ENCODE assay signal across 10 cellular contexts in genomic region chrX:7108995-7109634, GRCh38. TPM values are rescaled to one million over a fixed set of nuclear protein-coding genes. Genes with fewer than 3 reads are reported as not detected.
DNase-seq lines count a peak whose midpoint lies in the region; ATAC-seq and TF ChIP-seq lines count a peak whose summit lies in the region.
"Had no signal": no experiment of that assay in that cellular context is flagged by ENCODE, and none has a peak within 500 bp of the region (broad histone marks: within the 10 kb centered on the region; RNA-seq: fewer than 3 reads in every experiment).

No MANE protein-coding gene starts in this region.

- TF ChIP-seq CTCF in astrocyte of the spinal cord (IDR thresholded peaks at IDR 0.05; ENCODE audit: low read depth, low read length) = no peak
- no peak for TF ChIP-seq CTCF in transverse colon (IDR thresholded peaks at IDR 0.05)

- peaks cover 2% of the 10 kb centered on the region for H3K36me3 Mint-ChIP-seq in activated naive CD4-positive, alpha-beta T cell treated with anti-CD3 and anti-CD28 coated beads for 36 hours (ENCODE audit: low read depth)

- H3K27ac ChIP-seq in transverse colon = peak overlapping the region in 3 of 4 donors; percentile 36 to 52 (median 43)
- H3K27ac ChIP-seq: epithelial cell of prostate had no signal

- H3K4me1 ChIP-seq in transverse colon = peaks cover 11 to 28% (median 19%) of the 10 kb centered on the region in 4 donors

- peak overlapping the region; percentile 42 for H3K27ac Mint-ChIP-seq in activated naive CD4-positive, alpha-beta T cell treated with anti-CD3 and anti-CD28 coated beads for 36 hours

- no peak for DNase-seq in activated naive CD4-positive, alpha-beta T cell treated with anti-CD3 and anti-CD28 coated beads for 36 hours
- DNase-seq in activated naive CD4-positive, alpha-beta T cell (lab: John Stamatoyannopoulos, UW) = no peak
- DNase-seq in astrocyte of the spinal cord (ENCODE audit: low read depth, low spot score) = peak; percentile 33
- DNase-seq in lung microvascular endothelial cell (ENCODE audit: low read depth in 2 of 2) = peak; percentile 71 to 81
- DNase-seq in transverse colon = no peak
- DNase-seq in COR-L47 (lab: John Stamatoyannopoulos, UW) = no peak
- DNase-seq in NCI-H2081 (lab: John Stamatoyannopoulos, UW) = no peak
- DNase-seq: activated CD4-positive, alpha-beta T cell treated with anti-CD3 and anti-CD28 coated beads, Interleukin-2, amount 50 U/mL, for 4 hours had no signal

- WGBS in transverse colon (ENCODE audit: low coverage in 1 of 2), 2 donors = 47 to 56% methylated on average over 4 to 12 of the region's 12 CpGs

- peaks cover 23% of the 10 kb centered on the region for H3K4me1 Mint-ChIP-seq in activated naive CD4-positive, alpha-beta T cell treated with anti-CD3 and anti-CD28 coated beads for 36 hours (ENCODE audit: low read depth)

- CTCF ChIA-PET in activated naive CD4-positive, alpha-beta T cell treated with anti-CD3 and anti-CD28 coated beads for 36 hours (lab: Charles Lee) = no interaction called here

- no peak for ATAC-seq in GM21367 (IDR thresholded peaks at IDR 0.05; ENCODE audit: unreplicated experiment)

- peak overlapping the region; percentile 49 for H3K4me3 Mint-ChIP-seq in activated naive CD4-positive, alpha-beta T cell treated with anti-CD3 and anti-CD28 coated beads for 36 hours

- H3K36me3 ChIP-seq in transverse colon = no peaks in the 10 kb centered on the region

- in situ Hi-C loops in astrocyte of the spinal cord (cut with HindIII; ENCODE audit: low sequenced_read_pairs) = no loop called here
- in situ Hi-C loops in transverse colon (cut with MboI; ENCODE audit: low pct_ligation_motif_present in 1 of 4, low pct_unique_long_range_greater_than_20kb in 1 of 4, low sequenced_read_pairs in 3 of 4) = no loop called here

- H3K9me3 Mint-ChIP-seq in activated naive CD4-positive, alpha-beta T cell treated with anti-CD3 and anti-CD28 coated beads for 36 hours = no peaks in the 10 kb centered on the region

- intact Hi-C loops in activated naive CD4-positive, alpha-beta T cell treated with anti-CD3 and anti-CD28 coated beads for 36 hours (cut with micrococcal nuclease) = no loop called here
- intact Hi-C loops in transverse colon (cut with DNase I; ENCODE audit: low total_unique reads) = no loop called here

- H3K27me3 Mint-ChIP-seq in activated naive CD4-positive, alpha-beta T cell treated with anti-CD3 and anti-CD28 coated beads for 36 hours (ENCODE audit: low read depth) = no peaks in the 10 kb centered on the region

- H3K4me3 ChIP-seq in astrocyte of the spinal cord (ENCODE audit: low read depth, low read length) (no peak overlapping the region), transverse colon (no peak overlapping the region)

- TF ChIP-seq EP300 in transverse colon (IDR thresholded peaks at IDR 0.05; ENCODE audit: low read depth) = no peak

- no peaks in the 10 kb centered on the region for H3K9me3 ChIP-seq in transverse colon

- no peaks in the 10 kb centered on the region for H3K27me3 ChIP-seq in transverse colon

- TF ChIP-seq POLR2A in transverse colon (IDR thresholded peaks at IDR 0.05) = no peak

RNA-seq across cellular contexts. Expression of gene STS, which starts 38.4 kb away (rescaled TPM):
- under 1 TPM; 0.32 to 0.38 TPM for total RNA-seq in activated naive CD4-positive, alpha-beta T cell treated with anti-CD3 and anti-CD28 coated beads for 36 hours
- 2.8 and 4.1 TPM in 2 replicates for total RNA-seq in lung microvascular endothelial cell
- 1 to 10 TPM; 1.8 to 7.9 (median 5.3) TPM for total RNA-seq in transverse colon

RNA-seq across cellular contexts. Expression of gene PUDP, which starts 38.8 kb away (rescaled TPM):
- 10 to 100 TPM; 10.7 to 13.6 TPM for total RNA-seq in activated naive CD4-positive, alpha-beta T cell treated with anti-CD3 and anti-CD28 coated beads for 36 hours
- total RNA-seq in lung microvascular endothelial cell = 5.8 and 10.0 TPM in 2 replicates
- 10 to 100 TPM in 3 of 4 donors, 1 to 10 TPM in 1; 3.7 to 31.9 (median 23.3) TPM for total RNA-seq in transverse colon

Comparison
In these comparisons a context has a peak if more than half of its experiments do, and no peak if none do; other contexts are left out.
1. DNase-seq: peak in astrocyte of the spinal cord (single experiment) and lung microvascular endothelial cell (2 of 2); none in activated naive CD4-positive, alpha-beta T cell treated with anti-CD3 and anti-CD28 coated beads for 36 hours (single experiment), activated naive CD4-positive, alpha-beta T cell (0 of 4), transverse colon (single experiment), COR-L47 (single experiment) and NCI-H2081 (0 of 2).